In genomic region chr1:224329842-224330753, GRCh38 we compare ENCODE assay signal across 1 cellular context.
TF ChIP-seq lines count a peak whose summit lies in the region.

TSS of gene NVL (minus strand) at chr1:224330172. CDS start at chr1:224330127, 45 bp downstream.

TF ChIP-seq in HEK293, 187 proteins besides CTCF, POLR2A, EP300 and RAD21 (continued from another document):
- TF ChIP-seq, protein P1, sequence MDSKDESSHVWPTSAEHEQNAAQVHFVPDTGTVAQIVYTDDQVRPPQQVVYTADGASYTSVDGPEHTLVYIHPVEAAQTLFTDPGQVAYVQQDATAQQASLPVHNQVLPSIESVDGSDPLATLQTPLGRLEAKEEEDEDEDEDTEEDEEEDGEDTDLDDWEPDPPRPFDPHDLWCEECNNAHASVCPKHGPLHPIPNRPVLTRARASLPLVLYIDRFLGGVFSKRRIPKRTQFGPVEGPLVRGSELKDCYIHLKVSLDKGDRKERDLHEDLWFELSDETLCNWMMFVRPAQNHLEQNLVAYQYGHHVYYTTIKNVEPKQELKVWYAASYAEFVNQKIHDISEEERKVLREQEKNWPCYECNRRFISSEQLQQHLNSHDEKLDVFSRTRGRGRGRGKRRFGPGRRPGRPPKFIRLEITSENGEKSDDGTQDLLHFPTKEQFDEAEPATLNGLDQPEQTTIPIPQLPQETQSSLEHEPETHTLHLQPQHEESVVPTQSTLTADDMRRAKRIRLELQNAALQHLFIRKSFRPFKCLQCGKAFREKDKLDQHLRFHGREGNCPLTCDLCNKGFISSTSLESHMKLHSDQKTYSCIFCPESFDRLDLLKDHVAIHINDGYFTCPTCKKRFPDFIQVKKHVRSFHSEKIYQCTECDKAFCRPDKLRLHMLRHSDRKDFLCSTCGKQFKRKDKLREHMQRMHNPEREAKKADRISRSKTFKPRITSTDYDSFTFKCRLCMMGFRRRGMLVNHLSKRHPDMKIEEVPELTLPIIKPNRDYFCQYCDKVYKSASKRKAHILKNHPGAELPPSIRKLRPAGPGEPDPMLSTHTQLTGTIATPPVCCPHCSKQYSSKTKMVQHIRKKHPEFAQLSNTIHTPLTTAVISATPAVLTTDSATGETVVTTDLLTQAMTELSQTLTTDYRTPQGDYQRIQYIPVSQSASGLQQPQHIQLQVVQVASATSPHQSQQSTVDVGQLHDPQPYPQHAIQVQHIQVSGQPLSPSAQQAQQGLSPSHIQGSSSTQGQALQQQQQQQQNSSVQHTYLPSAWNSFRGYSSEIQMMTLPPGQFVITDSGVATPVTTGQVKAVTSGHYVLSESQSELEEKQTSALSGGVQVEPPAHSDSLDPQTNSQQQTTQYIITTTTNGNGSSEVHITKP (tag by site-specific recombination; IDR thresholded peaks at IDR 0.05) = peak; percentile 77
- TF ChIP-seq HIC1 (tag by site-specific recombination; IDR thresholded peaks at IDR 0.05) (no peak), ZNF549 (tag by site-specific recombination; IDR thresholded peaks at IDR 0.05) (no peak), ZNF585B (tag by site-specific recombination; IDR thresholded peaks at IDR 0.05) (no peak), ZNF555 (tag by site-specific recombination; conservative IDR thresholded peaks at IDR 0.05) (no peak), REPIN1 (tag by site-specific recombination; IDR thresholded peaks at IDR 0.05; ENCODE audit: low read depth) (no peak), ZNF335 (tag by site-specific recombination; conservative IDR thresholded peaks at IDR 0.05) (peak; percentile 100), ZSCAN30 (tag by site-specific recombination; IDR thresholded peaks at IDR 0.05) (peak; percentile 81; the same call in 1 of the 2 replicates), ZFP41 (tag by site-specific recombination; IDR thresholded peaks at IDR 0.05; ENCODE audit: borderline replicate concordance) (no peak), SP7 (tag by site-specific recombination; IDR thresholded peaks at IDR 0.05) (peak; percentile 93), TCF7L2 (IDR thresholded peaks at IDR 0.05; ENCODE audit: borderline replicate concordance, low read depth, low read length) (no peak), WT1 (tag by site-specific recombination; IDR thresholded peaks at IDR 0.05) (peak; percentile 53; the same call in 1 of the 2 replicates), ZBTB20 (tag by site-specific recombination; IDR thresholded peaks at IDR 0.05) (peak; percentile 88), ZNF266 (tag by site-specific recombination; IDR thresholded peaks at IDR 0.05; ENCODE audit: low read depth) (no peak), ZFHX2 (tag by site-specific recombination; conservative IDR thresholded peaks at IDR 0.05) (no peak; the same call in 1 of the 2 replicates), KLF9 (tag by site-specific recombination; IDR thresholded peaks at IDR 0.05; ENCODE audit: low read depth) (no peak), ZIC2 (tag by site-specific recombination; IDR thresholded peaks at IDR 0.05) (peak; percentile 85), ZSCAN18 (tag by site-specific recombination; IDR thresholded peaks at IDR 0.05) (peak; percentile 91), ZNF202 (tag by site-specific recombination; IDR thresholded peaks at IDR 0.05; ENCODE audit: borderline replicate concordance) (no peak), ZXDB (tag by site-specific recombination; IDR thresholded peaks at IDR 0.05) (peak; percentile 96), ZNF23 (tag by site-specific recombination; IDR thresholded peaks at IDR 0.05; ENCODE audit: borderline replicate concordance) (no peak), PATZ1 (tag by site-specific recombination; IDR thresholded peaks at IDR 0.05) (peak; percentile 74), SETDB1 (IDR thresholded peaks at IDR 0.05; ENCODE audit: insufficient read length, low read length) (no peak), ZNF174 (tag by site-specific recombination; IDR thresholded peaks at IDR 0.05) (no peak), ZNF19 (tag by site-specific recombination; IDR thresholded peaks at IDR 0.05; ENCODE audit: low read depth) (no peak), ZNF501 (tag by site-specific recombination; IDR thresholded peaks at IDR 0.05) (peak; percentile 82), ZNF211 (tag by site-specific recombination; IDR thresholded peaks at IDR 0.05; ENCODE audit: low read depth) (no peak), ZNF350 (tag by site-specific recombination; IDR thresholded peaks at IDR 0.05) (no peak), ZNF366 (tag by site-specific recombination; conservative IDR thresholded peaks at IDR 0.05) (peak; percentile 57; the same call in 1 of the 2 replicates), KLF10 (tag by site-specific recombination; IDR thresholded peaks at IDR 0.05) (peak; percentile 59; the same call in 1 of the 2 replicates), SALL2 (tag by site-specific recombination; IDR thresholded peaks at IDR 0.05; ENCODE audit: borderline replicate concordance) (no peak), ZNF133 (tag by site-specific recombination; IDR thresholded peaks at IDR 0.05) (no peak), GLI4 (tag by site-specific recombination; IDR thresholded peaks at IDR 0.05) (peak; percentile 56; the same call in 1 of the 2 replicates), ZNF596 (tag by site-specific recombination; IDR thresholded peaks at IDR 0.05) (no peak), ZNF776 (tag by site-specific recombination; IDR thresholded peaks at IDR 0.05; ENCODE audit: borderline replicate concordance) (no peak), ZNF558 (tag by site-specific recombination; IDR thresholded peaks at IDR 0.05) (peak; percentile 72; the same call in 1 of the 2 replicates), ZNF610 (tag by site-specific recombination; IDR thresholded peaks at IDR 0.05; ENCODE audit: borderline replicate concordance) (peak; percentile 81), ZNF416 (tag by site-specific recombination; IDR thresholded peaks at IDR 0.05) (no peak)
- TF ChIP-seq, protein P2, sequence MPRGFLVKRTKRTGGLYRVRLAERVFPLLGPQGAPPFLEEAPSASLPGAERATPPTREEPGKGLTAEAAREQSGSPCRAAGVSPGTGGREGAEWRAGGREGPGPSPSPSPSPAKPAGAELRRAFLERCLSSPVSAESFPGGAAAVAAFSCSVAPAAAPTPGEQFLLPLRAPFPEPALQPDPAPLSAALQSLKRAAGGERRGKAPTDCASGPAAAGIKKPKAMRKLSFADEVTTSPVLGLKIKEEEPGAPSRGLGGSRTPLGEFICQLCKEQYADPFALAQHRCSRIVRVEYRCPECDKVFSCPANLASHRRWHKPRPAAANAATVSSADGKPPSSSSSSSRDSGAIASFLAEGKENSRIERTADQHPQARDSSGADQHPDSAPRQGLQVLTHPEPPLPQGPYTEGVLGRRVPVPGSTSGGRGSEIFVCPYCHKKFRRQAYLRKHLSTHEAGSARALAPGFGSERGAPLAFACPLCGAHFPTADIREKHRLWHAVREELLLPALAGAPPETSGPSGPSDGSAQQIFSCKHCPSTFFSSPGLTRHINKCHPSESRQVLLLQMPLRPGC (tag by site-specific recombination; IDR thresholded peaks at IDR 0.05) = peak; percentile 63; the same call in 1 of the 2 replicates
- TF ChIP-seq, protein P3, sequence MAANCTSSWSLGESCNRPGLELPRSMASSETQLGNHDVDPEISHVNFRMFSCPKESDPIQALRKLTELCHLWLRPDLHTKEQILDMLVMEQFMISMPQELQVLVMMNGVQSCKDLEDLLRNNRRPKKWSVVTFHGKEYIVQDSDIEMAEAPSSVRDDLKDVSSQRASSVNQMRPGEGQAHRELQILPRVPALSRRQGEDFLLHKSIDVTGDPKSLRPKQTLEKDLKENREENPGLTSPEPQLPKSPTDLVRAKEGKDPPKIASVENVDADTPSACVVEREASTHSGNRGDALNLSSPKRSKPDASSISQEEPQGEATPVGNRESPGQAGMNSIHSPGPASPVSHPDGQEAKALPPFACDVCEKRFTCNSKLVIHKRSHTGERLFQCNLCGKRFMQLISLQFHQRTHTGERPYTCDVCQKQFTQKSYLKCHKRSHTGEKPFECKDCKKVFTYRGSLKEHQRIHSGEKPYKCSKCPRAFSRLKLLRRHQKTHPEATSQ (tag by site-specific recombination; IDR thresholded peaks at IDR 0.05) = no peak
- TF ChIP-seq, protein P4, sequence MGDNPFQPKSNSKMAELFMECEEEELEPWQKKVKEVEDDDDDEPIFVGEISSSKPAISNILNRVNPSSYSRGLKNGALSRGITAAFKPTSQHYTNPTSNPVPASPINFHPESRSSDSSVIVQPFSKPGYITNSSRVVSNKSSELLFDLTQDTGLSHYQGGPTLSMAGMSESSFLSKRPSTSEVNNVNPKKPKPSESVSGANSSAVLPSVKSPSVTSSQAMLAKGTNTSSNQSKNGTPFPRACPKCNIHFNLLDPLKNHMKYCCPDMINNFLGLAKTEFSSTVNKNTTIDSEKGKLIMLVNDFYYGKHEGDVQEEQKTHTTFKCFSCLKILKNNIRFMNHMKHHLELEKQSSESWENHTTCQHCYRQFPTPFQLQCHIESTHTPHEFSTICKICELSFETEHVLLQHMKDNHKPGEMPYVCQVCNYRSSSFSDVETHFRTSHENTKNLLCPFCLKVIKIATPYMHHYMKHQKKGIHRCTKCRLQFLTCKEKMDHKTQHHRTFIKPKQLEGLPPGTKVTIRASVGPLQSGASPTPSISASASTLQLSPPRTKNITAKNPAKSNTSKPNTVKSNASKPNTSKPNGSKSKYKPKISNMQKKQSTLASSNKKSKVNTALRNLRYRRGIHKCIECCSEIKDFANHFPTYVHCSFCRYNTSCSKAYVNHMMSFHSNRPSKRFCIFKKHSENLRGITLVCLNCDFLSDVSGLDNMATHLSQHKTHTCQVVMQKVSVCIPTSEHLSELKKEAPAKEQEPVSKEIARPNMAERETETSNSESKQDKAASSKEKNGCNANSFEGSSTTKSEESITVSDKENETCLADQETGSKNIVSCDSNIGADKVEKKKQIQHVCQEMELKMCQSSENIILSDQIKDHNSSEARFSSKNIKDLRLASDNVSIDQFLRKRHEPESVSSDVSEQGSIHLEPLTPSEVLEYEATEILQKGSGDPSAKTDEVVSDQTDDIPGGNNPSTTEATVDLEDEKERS (tag by site-specific recombination; IDR thresholded peaks at IDR 0.05) = no peak
